1 cellular context compared by ENCODE assay signal in the genomic region with DNA sequence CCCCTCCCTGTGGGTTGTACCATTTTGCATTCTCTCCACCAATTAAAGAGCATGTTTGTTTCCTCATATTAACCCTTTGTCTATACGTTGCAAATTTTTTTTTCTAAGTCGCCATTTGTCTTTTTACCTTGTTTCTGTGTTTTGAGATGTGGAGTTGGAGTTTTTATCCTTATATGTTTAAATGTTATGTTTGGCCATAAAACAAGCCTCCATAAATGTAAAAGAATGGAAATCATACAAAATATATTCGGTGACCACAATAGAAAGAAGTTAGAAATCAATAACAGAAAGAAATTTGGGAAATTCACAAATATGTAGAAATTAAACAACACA.
TF ChIP-seq lines count a peak whose summit lies in the region.

No MANE protein-coding gene starts in this region.

TF ChIP-seq in IMR-90, 13 proteins besides CTCF, POLR2A, EP300 and RAD21 (continued from another document):
- no peak for TF ChIP-seq USF2 (IDR thresholded peaks at IDR 0.05; ENCODE audit: low read depth, low read length)
- TF ChIP-seq SMC3 (IDR thresholded peaks at IDR 0.05; ENCODE audit: low read depth, low read length) = no peak
- TF ChIP-seq RCOR1 (IDR thresholded peaks at IDR 0.05; ENCODE audit: insufficient replicate concordance, low read length) = no peak
